In genomic region chr5:128257096-128257495, GRCh38 we compare ENCODE assay signal across 25 cellular contexts.
"Had no signal": no experiment of that assay in that cellular context is flagged by ENCODE, and none has a peak within 500 bp of the region (broad histone marks: within the 10 kb centered on the region; RNA-seq: fewer than 3 reads in every experiment).

No MANE protein-coding gene starts in this region.

- DNase-seq: effector CD8-positive, alpha-beta T cell; endodermal cell; erythroblast; esophagus squamous epithelium; foreskin fibroblast; gastrocnemius medialis; head of caudate nucleus; kidney; left lung; mesenchymal stem cell; midbrain; naive thymus-derived CD4-positive, alpha-beta T cell; nephron progenitor cell; nucleus accumbens; right cardiac atrium; sigmoid colon; stimulated activated CD4-positive, alpha-beta T cell treated with anti-CD3 and anti-CD28 coated beads, Interleukin-2, amount 100 ng/mL, for 24 hours; stimulated activated CD4-positive, alpha-beta T cell treated with anti-CD3 and anti-CD28 coated beads, Interleukin-4, amount 100 ng/mL, for 24 hours; stimulated activated naive CD4-positive, alpha-beta T cell treated with Interleukin-2 at 50 U/mL for 16 hours; stomach; thyroid gland had no signal

- H3K4me3 Mint-ChIP-seq: dendritic cell treated with granulocyte-macrophage colony-stimulating factor and Interleukin-4, amounts not matched to agents 40 ng/mL and 50 ng/mL, for 4 days; endodermal cell; naive thymus-derived CD4-positive, alpha-beta T cell; nephron progenitor cell; stimulated activated effector memory CD8-positive, alpha-beta T cell treated with anti-CD3 and anti-CD28 coated beads, Interleukin-12 subunit alpha, Interleukin-12 subunit beta, amount 100 ng/mL, for 72 hours had no signal

- H3K27me3 Mint-ChIP-seq: dendritic cell treated with granulocyte-macrophage colony-stimulating factor and Interleukin-4, amounts not matched to agents 40 ng/mL and 50 ng/mL, for 4 days had no signal

- H3K4me1 Mint-ChIP-seq: endodermal cell; naive thymus-derived CD4-positive, alpha-beta T cell; stimulated activated effector memory CD8-positive, alpha-beta T cell treated with anti-CD3 and anti-CD28 coated beads, Interleukin-12 subunit alpha, Interleukin-12 subunit beta, amount 100 ng/mL, for 72 hours had no signal

- H3K9me3 Mint-ChIP-seq: endodermal cell; nephron progenitor cell; stimulated activated effector memory CD8-positive, alpha-beta T cell treated with anti-CD3 and anti-CD28 coated beads, Interleukin-12 subunit alpha, Interleukin-12 subunit beta, amount 100 ng/mL, for 72 hours had no signal

- H3K36me3 Mint-ChIP-seq: naive thymus-derived CD4-positive, alpha-beta T cell; stimulated activated effector memory CD8-positive, alpha-beta T cell treated with anti-CD3 and anti-CD28 coated beads, Interleukin-12 subunit alpha, Interleukin-12 subunit beta, amount 100 ng/mL, for 72 hours had no signal

- H3K36me3 ChIP-seq: esophagus squamous epithelium, gastrocnemius medialis, left lung, prostate gland, sigmoid colon, stomach, thyroid gland, vagina had no signal

- H3K4me1 ChIP-seq: left lung, prostate gland, thyroid gland had no signal

- H3K27ac ChIP-seq: esophagus squamous epithelium, gastrocnemius medialis, left lung, prostate gland, sigmoid colon, stomach, thyroid gland, vagina had no signal

- H3K27ac Mint-ChIP-seq: dendritic cell treated with granulocyte-macrophage colony-stimulating factor and Interleukin-4, amounts not matched to agents 40 ng/mL and 50 ng/mL, for 4 days; endodermal cell; naive thymus-derived CD4-positive, alpha-beta T cell; nephron progenitor cell; stimulated activated effector memory CD8-positive, alpha-beta T cell treated with anti-CD3 and anti-CD28 coated beads, Interleukin-12 subunit alpha, Interleukin-12 subunit beta, amount 100 ng/mL, for 72 hours had no signal

- H3K4me3 ChIP-seq: esophagus squamous epithelium, gastrocnemius medialis, left lung, prostate gland, sigmoid colon, stomach, thyroid gland, vagina had no signal

- H3K9me3 ChIP-seq: esophagus squamous epithelium, gastrocnemius medialis, prostate gland, sigmoid colon, stomach, thyroid gland, vagina had no signal

- H3K27me3 ChIP-seq: esophagus squamous epithelium, gastrocnemius medialis, left lung, sigmoid colon, stomach, thyroid gland, vagina had no signal
